Comparison of ENCODE assay signal across 30 cellular contexts in genomic region chr11:133072858-133073582, GRCh38.
"Had no signal": no experiment of that assay in that cellular context is flagged by ENCODE, and none has a peak within 500 bp of the region (broad histone marks: within the 10 kb centered on the region; RNA-seq: fewer than 3 reads in every experiment).

No MANE protein-coding gene starts in this region.

- H3K9me3 ChIP-seq: gastroesophageal sphincter, heart right ventricle had no signal

- H3K4me3 ChIP-seq: gastroesophageal sphincter, heart right ventricle had no signal

- FAIRE-seq: astrocyte, colon, endometrium, endothelial cell of umbilical vein had no signal

- ATAC-seq: activated CD8-positive, alpha-beta T cell treated with anti-CD3 and anti-CD28 coated beads for 36 hours; activated naive CD4-positive, alpha-beta T cell treated with anti-CD3 and anti-CD28 coated beads, Interleukin-2, amount 50 U/mL, for 72 hours; gastroesophageal sphincter; heart right ventricle; T-helper 17 cell had no signal

- H3K36me3 ChIP-seq: brain microvascular endothelial cell, gastroesophageal sphincter, heart right ventricle, WERI-Rb-1 had no signal

- DNase-seq: activated B cell treated with CpG ODN at 0.5 μM for 24 hours; activated CD4-positive, alpha-beta T cell treated with anti-CD3 and anti-CD28 coated beads for 48 hours; activated CD4-positive, alpha-beta T cell treated with anti-CD3 and anti-CD28 coated beads, Interleukin-2, amount 50 U/mL, for 1 hour; activated CD4-positive, alpha-beta T cell treated with anti-CD3 and anti-CD28 coated beads, Interleukin-2, amount 50 U/mL, for 48 hours; activated CD8-positive, alpha-beta memory T cell treated with anti-CD3 and anti-CD28 coated beads for 24 hours; activated CD8-positive, alpha-beta T cell treated with anti-CD3 and anti-CD28 coated beads for 36 hours; activated gamma-delta T cell; activated naive CD4-positive, alpha-beta T cell; activated naive CD4-positive, alpha-beta T cell treated with anti-CD3 and anti-CD28 coated beads, Interleukin-2, amount 10 ng/mL, durations not matched to agents 7 days and 5 days; activated naive CD8-positive, alpha-beta T cell treated with anti-CD3 and anti-CD28 coated beads, Interleukin-2, amount 10 ng/mL, durations not matched to agents 7 days and 5 days; activated T-cell treated with anti-CD3 and anti-CD28 coated beads, Interleukin-2, amount 50 U/mL, for 1 hour; activated T-cell treated with anti-CD3 and anti-CD28 coated beads, Interleukin-2, amount 50 U/mL, for 48 hours; brain microvascular endothelial cell; caudate nucleus; cortex of kidney; dermis blood vessel endothelial cell; effector CD8-positive, alpha-beta T cell; foreskin melanocyte; heart right ventricle; T-helper 1 cell; T-helper 17 cell; T1000; WERI-Rb-1 had no signal

- H3K27ac ChIP-seq: brain microvascular endothelial cell, epithelial cell of prostate, gastroesophageal sphincter, heart right ventricle, WERI-Rb-1 had no signal

- H3K4me1 ChIP-seq: gastroesophageal sphincter, heart right ventricle had no signal

- H3K27me3 ChIP-seq: brain microvascular endothelial cell had no signal
